ENCODE assay signal across 1 cellular context in genomic region chr15:43133429-43134156, GRCh38.
TF ChIP-seq lines count a peak whose summit lies in the region.

TMEM62 (plus strand) TSS chr15:43133586; CDS start chr15:43133803, 217 bp downstream.

TF ChIP-seq in HepG2, 621 proteins besides CTCF, POLR2A, EP300 and RAD21 (continued from another document and continues in another):
- TF ChIP-seq ZBTB40 (IDR thresholded peaks at IDR 0.05), result no peak
- TF ChIP-seq ZBTB40 (CRISPR knock-in tag; IDR thresholded peaks at IDR 0.05), result peak; percentile 58; the same call in 1 of the 2 replicates
- TF ChIP-seq MLLT10 (CRISPR knock-in tag; IDR thresholded peaks at IDR 0.05), result no peak
- TF ChIP-seq ZNF282 (IDR thresholded peaks at IDR 0.05; ENCODE audit: partially characterized antibody), result no peak
- TF ChIP-seq ISL2 (CRISPR knock-in tag; IDR thresholded peaks at IDR 0.05), result peak; percentile 38; the same call in 1 of the 2 replicates
- TF ChIP-seq NFIC (IDR thresholded peaks at IDR 0.05; ENCODE audit: low read length), result no peak
- peak; percentile 32; the same call in 1 of the 2 replicates for TF ChIP-seq SIN3A (IDR thresholded peaks at IDR 0.05; ENCODE audit: borderline replicate concordance, low read depth, low read length)
- TF ChIP-seq ZNF713 (CRISPR knock-in tag; IDR thresholded peaks at IDR 0.05), result no peak; the same call in 1 of the 2 replicates
- TF ChIP-seq ZNF329 (CRISPR knock-in tag; IDR thresholded peaks at IDR 0.05; ENCODE audit: low read depth), result peak; percentile 67
- TF ChIP-seq ZNF556 (CRISPR knock-in tag; IDR thresholded peaks at IDR 0.05; ENCODE audit: borderline replicate concordance), result no peak
- peak; percentile 95 for TF ChIP-seq IRF2 (CRISPR knock-in tag; IDR thresholded peaks at IDR 0.05)
- TF ChIP-seq SNAI1 (CRISPR knock-in tag; IDR thresholded peaks at IDR 0.05; ENCODE audit: borderline replicate concordance), result 0 out of 2 replicates have a peak, but pooled peaks have one; percentile 48
- TF ChIP-seq CC2D1A (CRISPR knock-in tag; IDR thresholded peaks at IDR 0.05), result no peak
- TF ChIP-seq CBX2 (IDR thresholded peaks at IDR 0.05; ENCODE audit: low read depth, low read length), result no peak
- TF ChIP-seq CBX2 (CRISPR knock-in tag; IDR thresholded peaks at IDR 0.05; ENCODE audit: low read depth), result no peak
- no peak for TF ChIP-seq NR2F2 (IDR thresholded peaks at IDR 0.05; ENCODE audit: borderline replicate concordance, low read depth)
- no peak for TF ChIP-seq ZNF205 (CRISPR knock-in tag; IDR thresholded peaks at IDR 0.05)
- 0 out of 2 replicates have a peak, but pooled peaks have one; percentile 24 for TF ChIP-seq ZNF501 (CRISPR knock-in tag; IDR thresholded peaks at IDR 0.05)
- no peak for TF ChIP-seq FOXJ3 (CRISPR knock-in tag; IDR thresholded peaks at IDR 0.05; ENCODE audit: borderline replicate concordance)
- 0 out of 2 replicates have a peak, but pooled peaks have one; percentile 58 for TF ChIP-seq ZFP82 (CRISPR knock-in tag; IDR thresholded peaks at IDR 0.05; ENCODE audit: borderline replicate concordance)
- no peak for TF ChIP-seq GATAD2A (CRISPR knock-in tag; IDR thresholded peaks at IDR 0.05)
- TF ChIP-seq, protein P1, sequence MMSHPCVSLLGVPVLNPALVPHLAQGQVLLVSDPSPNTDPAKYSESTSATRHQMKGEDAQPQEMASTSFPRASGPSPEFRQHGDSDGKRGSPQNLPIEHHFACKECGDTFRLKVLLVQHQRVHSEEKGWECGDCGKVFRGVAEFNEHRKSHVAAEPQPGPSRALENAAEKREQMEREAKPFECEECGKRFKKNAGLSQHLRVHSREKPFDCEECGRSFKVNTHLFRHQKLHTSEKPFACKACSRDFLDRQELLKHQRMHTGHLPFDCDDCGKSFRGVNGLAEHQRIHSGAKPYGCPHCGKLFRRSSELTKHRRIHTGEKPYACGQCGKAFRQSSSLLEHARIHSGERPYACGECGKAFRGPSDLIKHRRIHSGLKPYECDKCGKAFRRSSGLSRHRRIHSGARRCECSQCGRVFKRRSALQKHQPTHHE (CRISPR knock-in tag; IDR thresholded peaks at IDR 0.05; ENCODE audit: borderline replicate concordance), result peak; percentile 64
- TF ChIP-seq, protein P2, sequence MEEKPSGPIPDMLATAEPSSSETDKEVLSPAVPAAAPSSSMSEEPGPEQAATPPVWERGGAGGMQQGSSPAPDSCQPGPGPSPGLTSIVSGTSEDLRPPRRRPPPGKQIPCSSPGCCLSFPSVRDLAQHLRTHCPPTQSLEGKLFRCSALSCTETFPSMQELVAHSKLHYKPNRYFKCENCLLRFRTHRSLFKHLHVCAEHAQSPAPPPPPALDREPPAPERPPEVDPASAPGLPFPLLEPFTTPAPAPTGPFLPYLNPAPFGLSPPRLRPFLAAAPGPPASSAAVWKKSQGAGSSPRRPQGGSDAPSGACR (CRISPR knock-in tag; IDR thresholded peaks at IDR 0.05), result no peak
- TF ChIP-seq ZFP36L1 (CRISPR knock-in tag; IDR thresholded peaks at IDR 0.05), result no peak
- no peak for TF ChIP-seq TRAFD1 (CRISPR knock-in tag; IDR thresholded peaks at IDR 0.05; ENCODE audit: borderline replicate concordance)
- no peak for TF ChIP-seq ZSCAN30 (CRISPR knock-in tag; IDR thresholded peaks at IDR 0.05)
- no peak for TF ChIP-seq RNF2 (conservative IDR thresholded peaks at IDR 0.05; ENCODE audit: low read depth)
- TF ChIP-seq PATZ1 (CRISPR knock-in tag; IDR thresholded peaks at IDR 0.05), result peak; percentile 54
- no peak for TF ChIP-seq ZNF589 (CRISPR knock-in tag; conservative IDR thresholded peaks at IDR 0.05)
- TF ChIP-seq RFX1 (IDR thresholded peaks at IDR 0.05), result no peak
- TF ChIP-seq KLF12 (CRISPR knock-in tag; IDR thresholded peaks at IDR 0.05; ENCODE audit: borderline replicate concordance), result 0 out of 2 replicates have a peak, but pooled peaks have one; percentile 73
- TF ChIP-seq ZNF101 (CRISPR knock-in tag; IDR thresholded peaks at IDR 0.05; ENCODE audit: borderline replicate concordance, low read depth), result no peak
- no peak for TF ChIP-seq ZNF879 (CRISPR knock-in tag; IDR thresholded peaks at IDR 0.05)
- TF ChIP-seq, protein P3, sequence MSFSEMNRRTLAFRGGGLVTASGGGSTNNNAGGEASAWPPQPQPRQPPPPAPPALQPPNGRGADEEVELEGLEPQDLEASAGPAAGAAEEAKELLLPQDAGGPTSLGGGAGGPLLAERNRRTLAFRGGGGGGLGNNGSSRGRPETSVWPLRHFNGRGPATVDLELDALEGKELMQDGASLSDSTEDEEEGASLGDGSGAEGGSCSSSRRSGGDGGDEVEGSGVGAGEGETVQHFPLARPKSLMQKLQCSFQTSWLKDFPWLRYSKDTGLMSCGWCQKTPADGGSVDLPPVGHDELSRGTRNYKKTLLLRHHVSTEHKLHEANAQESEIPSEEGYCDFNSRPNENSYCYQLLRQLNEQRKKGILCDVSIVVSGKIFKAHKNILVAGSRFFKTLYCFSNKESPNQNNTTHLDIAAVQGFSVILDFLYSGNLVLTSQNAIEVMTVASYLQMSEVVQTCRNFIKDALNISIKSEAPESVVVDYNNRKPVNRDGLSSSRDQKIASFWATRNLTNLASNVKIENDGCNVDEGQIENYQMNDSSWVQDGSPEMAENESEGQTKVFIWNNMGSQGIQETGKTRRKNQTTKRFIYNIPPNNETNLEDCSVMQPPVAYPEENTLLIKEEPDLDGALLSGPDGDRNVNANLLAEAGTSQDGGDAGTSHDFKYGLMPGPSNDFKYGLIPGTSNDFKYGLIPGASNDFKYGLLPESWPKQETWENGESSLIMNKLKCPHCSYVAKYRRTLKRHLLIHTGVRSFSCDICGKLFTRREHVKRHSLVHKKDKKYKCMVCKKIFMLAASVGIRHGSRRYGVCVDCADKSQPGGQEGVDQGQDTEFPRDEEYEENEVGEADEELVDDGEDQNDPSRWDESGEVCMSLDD (CRISPR knock-in tag; IDR thresholded peaks at IDR 0.05; ENCODE audit: borderline replicate concordance), result 0 out of 2 replicates have a peak, but pooled peaks have one; percentile 21
- no peak for TF ChIP-seq HNF1A (IDR thresholded peaks at IDR 0.05; ENCODE audit: low read depth)
- no peak for TF ChIP-seq HNF1A (CRISPR knock-in tag; IDR thresholded peaks at IDR 0.05; ENCODE audit: borderline replicate concordance)
- TF ChIP-seq ZBTB1 (CRISPR knock-in tag; IDR thresholded peaks at IDR 0.05; ENCODE audit: borderline replicate concordance), result peak; percentile 91; the same call in 1 of the 2 replicates
